In genomic region chr21:32947736-32948135, GRCh38 we compare ENCODE assay signal across 26 cellular contexts.
"Had no signal": no experiment of that assay in that cellular context is flagged by ENCODE, and none has a peak within 500 bp of the region (broad histone marks: within the 10 kb centered on the region; RNA-seq: fewer than 3 reads in every experiment).

No MANE protein-coding gene starts in this region.

- H3K4me3 ChIP-seq: stomach, suprapubic skin, testis, thoracic aorta, thyroid gland, tibial artery, tibial nerve, transverse colon, upper lobe of left lung, upper lobe of right lung, uterus, vagina had no signal

- DNase-seq: stimulated activated CD4-positive, alpha-beta T cell treated with anti-CD3 and anti-CD28 coated beads, Interleukin-2, amount 100 ng/mL, for 48 hours; stimulated activated CD4-positive, alpha-beta T cell treated with anti-CD3 and anti-CD28 coated beads, Interleukin-4, amount 100 ng/mL, for 1 hour; stimulated activated CD4-positive, alpha-beta T cell treated with anti-CD3 and anti-CD28 coated beads, Interleukin-4, amount 100 ng/mL, for 24 hours; stimulated activated CD4-positive, alpha-beta T cell treated with anti-CD3 and anti-CD28 coated beads, Interleukin-4, amount 100 ng/mL, for 4 hours; stimulated activated CD8-positive, alpha-beta memory T cell treated with anti-CD3 and anti-CD28 coated beads, Interleukin-4, amount 100 ng/mL, for 48 hours; stimulated activated naive B cell treated with anti-CD40 and anti-IgM and Interleukin-4, amounts not matched to agents 10 μg/mL and 1 μg/mL and 100 μg/mL, for 72 hours; stimulated activated naive CD4-positive, alpha-beta T cell; stimulated activated naive CD4-positive, alpha-beta T cell treated with Interleukin-2 at 50 U/mL for 16 hours; stimulated activated naive CD8-positive, alpha-beta T cell treated with anti-CD3 and anti-CD28 coated beads, Interleukin-15, amount 100 ng/mL, for 72 hours; stimulated activated naive CD8-positive, alpha-beta T cell treated with anti-CD3 and anti-CD28 coated beads, Interleukin-15, Interleukin-2, amounts not matched to agents 100 U/mL and 50 U/mL, for 24 hours; stomach; substantia nigra; testis; thyroid gland; tibial artery; transverse colon; trophoblast cell; upper lobe of left lung; upper lobe of right lung; uterus had no signal

- H3K9me3 ChIP-seq: stomach, suprapubic skin, testis, thoracic aorta, thyroid gland, tibial artery, tibial nerve, transverse colon, upper lobe of left lung, upper lobe of right lung, uterus, vagina had no signal

- H3K27me3 ChIP-seq: testis, thyroid gland, upper lobe of left lung, uterus, vagina had no signal

- H3K4me1 ChIP-seq: stomach, suprapubic skin, testis, thyroid gland, tibial artery, tibial nerve, transverse colon, upper lobe of left lung, upper lobe of right lung, uterus, vagina had no signal

- ATAC-seq: stimulated activated effector memory CD8-positive, alpha-beta T cell treated with anti-CD3 and anti-CD28 coated beads, Interleukin-12 subunit alpha, Interleukin-12 subunit beta, amount 100 ng/mL, for 72 hours; stimulated activated memory B cell treated with anti-CD40 and anti-IgM and Interleukin-4, amounts not matched to agents 10 μg/mL and 1 μg/mL and 100 μg/mL, for 72 hours; stimulated activated naive B cell treated with anti-CD40 and anti-IgM and Interleukin-4, amounts not matched to agents 10 μg/mL and 1 μg/mL and 100 μg/mL, for 72 hours; stimulated activated naive CD8-positive, alpha-beta T cell treated with anti-CD3 and anti-CD28 coated beads, Interleukin-15, amount 100 ng/mL, for 72 hours; stimulated activated naive CD8-positive, alpha-beta T cell treated with anti-CD3 and anti-CD28 coated beads, Interleukin-15, Interleukin-2, amounts not matched to agents 100 U/mL and 50 U/mL, for 24 hours; upper lobe of right lung had no signal

- H3K36me3 ChIP-seq: stomach, suprapubic skin, thoracic aorta, thyroid gland, tibial artery, tibial nerve, transverse colon, upper lobe of left lung, upper lobe of right lung, uterus, vagina had no signal

- H3K27ac ChIP-seq: stomach, suprapubic skin, testis, thoracic aorta, thyroid gland, tibial artery, tibial nerve, transverse colon, upper lobe of left lung, upper lobe of right lung, uterus, vagina had no signal
